18 cellular contexts compared by ENCODE assay signal in genomic region chr2:158519481-158519880, GRCh38.
"Had no signal": no experiment of that assay in that cellular context is flagged by ENCODE, and none has a peak within 500 bp of the region (broad histone marks: within the 10 kb centered on the region; RNA-seq: fewer than 3 reads in every experiment).

No MANE protein-coding gene starts in this region.

- H3K27ac Mint-ChIP-seq: endodermal cell; naive thymus-derived CD4-positive, alpha-beta T cell; stimulated activated naive B cell treated with anti-CD40 and anti-IgM and Interleukin-4, amounts not matched to agents 10 μg/mL and 1 μg/mL and 100 μg/mL, for 72 hours; stimulated activated naive CD8-positive, alpha-beta T cell treated with anti-CD3 and anti-CD28 coated beads, Interleukin-15, amount 100 ng/mL, for 72 hours had no signal

- H3K9me3 ChIP-seq: colonic mucosa, heart left ventricle, right atrium auricular region, sigmoid colon, testis, transverse colon had no signal

- H3K4me3 Mint-ChIP-seq: endodermal cell; stimulated activated naive B cell treated with anti-CD40 and anti-IgM and Interleukin-4, amounts not matched to agents 10 μg/mL and 1 μg/mL and 100 μg/mL, for 72 hours; stimulated activated naive CD8-positive, alpha-beta T cell treated with anti-CD3 and anti-CD28 coated beads, Interleukin-15, amount 100 ng/mL, for 72 hours had no signal

- H3K27ac ChIP-seq: colonic mucosa, heart left ventricle, right atrium auricular region, sigmoid colon, skin epidermis, testis, transverse colon had no signal

- H3K27me3 Mint-ChIP-seq: naive thymus-derived CD4-positive, alpha-beta T cell; stimulated activated naive B cell treated with anti-CD40 and anti-IgM and Interleukin-4, amounts not matched to agents 10 μg/mL and 1 μg/mL and 100 μg/mL, for 72 hours; stimulated activated naive CD8-positive, alpha-beta T cell treated with anti-CD3 and anti-CD28 coated beads, Interleukin-15, amount 100 ng/mL, for 72 hours had no signal

- DNase-seq: colonic mucosa; effector CD4-positive, alpha-beta T cell; endodermal cell; erythroblast; heart left ventricle; hypothalamus; kidney glomerular epithelial cell; mesendoderm; naive thymus-derived CD4-positive, alpha-beta T cell; sigmoid colon; stimulated activated CD4-positive, alpha-beta T cell treated with anti-CD3 and anti-CD28 coated beads, Interleukin-2, amount 100 ng/mL, for 24 hours; stimulated activated CD4-positive, alpha-beta T cell treated with anti-CD3 and anti-CD28 coated beads, Interleukin-4, amount 100 ng/mL, for 4 hours; stimulated activated naive B cell treated with anti-CD40 and anti-IgM and Interleukin-4, amounts not matched to agents 10 μg/mL and 1 μg/mL and 100 μg/mL, for 72 hours; stimulated activated naive CD8-positive, alpha-beta T cell treated with anti-CD3 and anti-CD28 coated beads, Interleukin-15, amount 100 ng/mL, for 72 hours; testis; transverse colon had no signal

- H3K4me1 ChIP-seq: colonic mucosa, sigmoid colon, testis, transverse colon had no signal

- H3K27me3 ChIP-seq: colonic mucosa, heart left ventricle, right atrium auricular region, sigmoid colon, testis, transverse colon had no signal

- ATAC-seq: heart left ventricle; naive thymus-derived CD4-positive, alpha-beta T cell; stimulated activated naive B cell treated with anti-CD40 and anti-IgM and Interleukin-4, amounts not matched to agents 10 μg/mL and 1 μg/mL and 100 μg/mL, for 72 hours; stimulated activated naive CD8-positive, alpha-beta T cell treated with anti-CD3 and anti-CD28 coated beads, Interleukin-15, amount 100 ng/mL, for 72 hours had no signal

- H3K4me1 Mint-ChIP-seq: stimulated activated naive CD8-positive, alpha-beta T cell treated with anti-CD3 and anti-CD28 coated beads, Interleukin-15, amount 100 ng/mL, for 72 hours had no signal

- H3K9me3 Mint-ChIP-seq: stimulated activated naive B cell treated with anti-CD40 and anti-IgM and Interleukin-4, amounts not matched to agents 10 μg/mL and 1 μg/mL and 100 μg/mL, for 72 hours; stimulated activated naive CD8-positive, alpha-beta T cell treated with anti-CD3 and anti-CD28 coated beads, Interleukin-15, amount 100 ng/mL, for 72 hours had no signal

- H3K36me3 ChIP-seq: colonic mucosa, heart left ventricle, right atrium auricular region, sigmoid colon, transverse colon had no signal

- H3K4me3 ChIP-seq: colonic mucosa, heart left ventricle, right atrium auricular region, sigmoid colon, skin epidermis, testis, transverse colon had no signal
